ENCODE assay signal across 1 cellular context in the genomic region with DNA sequence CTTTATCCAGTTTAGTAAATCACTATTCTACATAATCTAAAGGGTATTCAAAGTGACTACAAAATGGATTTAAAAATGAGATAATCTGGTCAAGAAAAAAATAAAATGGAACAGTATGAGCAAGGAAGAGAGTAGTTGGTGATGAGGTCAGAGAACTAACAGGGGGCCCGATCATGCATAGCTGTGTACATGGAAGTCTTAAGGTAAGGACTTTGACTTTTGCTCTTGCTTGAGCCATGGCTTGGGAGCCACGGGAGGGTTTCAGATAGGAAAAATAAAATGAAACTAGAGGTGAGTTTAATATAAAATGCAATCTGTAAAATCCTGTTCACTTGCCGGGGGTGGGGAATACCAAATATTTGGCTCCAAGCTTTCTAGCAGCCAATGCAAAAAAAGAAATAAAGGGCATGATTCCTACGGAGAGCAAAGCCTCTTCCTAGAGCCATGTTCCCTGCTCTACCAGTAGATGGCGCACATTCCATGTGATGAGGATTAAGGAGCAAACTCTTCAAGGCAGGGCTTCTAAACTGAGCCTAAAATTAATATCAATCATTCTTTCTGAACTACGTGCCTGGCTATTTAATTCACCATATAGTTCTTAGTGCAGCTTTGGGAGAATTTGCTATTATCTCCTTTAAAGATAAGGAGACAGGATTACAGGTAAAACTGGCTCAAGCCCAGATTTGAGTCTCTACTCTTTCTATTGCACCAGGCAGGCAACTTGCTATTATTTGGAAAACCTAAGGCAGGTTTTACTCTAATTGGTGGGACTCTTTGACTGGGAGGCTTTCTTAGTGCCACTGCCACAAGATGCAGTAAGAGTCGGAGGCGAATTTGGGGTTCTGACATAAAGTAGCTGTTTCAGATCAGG.
TF ChIP-seq lines count a peak whose summit lies in the region.

No MANE protein-coding gene starts in this region.

TF ChIP-seq in K562, 482 proteins besides CTCF, POLR2A, EP300 and RAD21 (continued from another document):
- TF ChIP-seq RREB1 (CRISPR knock-in tag; IDR thresholded peaks at IDR 0.05) (no peak), NFE2L1 (tag; IDR thresholded peaks at IDR 0.05; ENCODE audit: borderline replicate concordance, low read depth) (no peak), KLF16 (IDR thresholded peaks at IDR 0.05) (0 out of 2 replicates have a peak, but pooled peaks have one; percentile 17), PHB (CRISPR knock-in tag; IDR thresholded peaks at IDR 0.05) (no peak), IRF2 (CRISPR knock-in tag; IDR thresholded peaks at IDR 0.05) (no peak), ZNF609 (CRISPR knock-in tag; IDR thresholded peaks at IDR 0.05; ENCODE audit: borderline replicate concordance) (no peak), ZNF217 (CRISPR knock-in tag; IDR thresholded peaks at IDR 0.05) (no peak), CREB1 (IDR thresholded peaks at IDR 0.05) (no peak), CREB1 (CRISPR knock-in tag; IDR thresholded peaks at IDR 0.05) (no peak), ZBTB17 (CRISPR knock-in tag; IDR thresholded peaks at IDR 0.05) (no peak), TAF7 (tag; IDR thresholded peaks at IDR 0.05) (no peak), SMC3 (conservative IDR thresholded peaks at IDR 0.05; ENCODE audit: insufficient read depth, low read depth, low read length) (peak; percentile 45; the same call in 1 of the 2 replicates), DEAF1 (CRISPR knock-in tag; IDR thresholded peaks at IDR 0.05) (0 out of 2 replicates have a peak, but pooled peaks have one; percentile 23), MCM3 (IDR thresholded peaks at IDR 0.05) (no peak)
TF ChIP-seq in K562: peak in this region for 3.
